21 cellular contexts compared by ENCODE assay signal in genomic region chr12:43763769-43764168, GRCh38. TPM values are rescaled to one million over a fixed set of nuclear protein-coding genes. Genes with fewer than 3 reads are reported as not detected.
DNase-seq lines count a peak whose midpoint lies in the region; ATAC-seq and TF ChIP-seq lines count a peak whose summit lies in the region.
"Had no signal": no experiment of that assay in that cellular context is flagged by ENCODE, and none has a peak within 500 bp of the region (broad histone marks: within the 10 kb centered on the region; RNA-seq: fewer than 3 reads in every experiment).

No MANE protein-coding gene starts in this region.

- H3K18ac ChIP-seq in mesendoderm (ENCODE audit: low read length) = no peak overlapping the region

- H3K56ac ChIP-seq in mesendoderm (ENCODE audit: low read length) = no peak overlapping the region

- H2BK5ac ChIP-seq in mesendoderm (ENCODE audit: low read length) = no peak overlapping the region

- peak overlapping the region; percentile 46 for H3K4me3 Mint-ChIP-seq in activated naive CD4-positive, alpha-beta T cell treated with anti-CD3 and anti-CD28 coated beads, Interleukin-2, amount 50 U/mL, for 24 hours
- H3K4me3 Mint-ChIP-seq in GM23338 (no peak overlapping the region), WTC11 (no peak overlapping the region), neural progenitor cell (no peak overlapping the region)
- H3K4me3 Mint-ChIP-seq: B cell had no signal

- no peak for ATAC-seq in activated naive CD4-positive, alpha-beta T cell treated with anti-CD3 and anti-CD28 coated beads, Interleukin-2, amount 50 U/mL, for 72 hours
- ATAC-seq in GM23338 (no peak), WTC11 (no peak)

- H3K27me3 ChIP-seq in GM23338 (ENCODE audit: insufficient read depth) = no peaks in the 10 kb centered on the region
- no peaks in the 10 kb centered on the region for H3K27me3 ChIP-seq in mesendoderm (ENCODE audit: insufficient read depth, low read length, poor library complexity)
- no peaks in the 10 kb centered on the region for H3K27me3 ChIP-seq in neural progenitor cell

- H3K79me1 ChIP-seq in mesendoderm (ENCODE audit: low read length) = peaks cover 2% of the 10 kb centered on the region

- H3K9me2 ChIP-seq in GM23338 (ENCODE audit: insufficient read depth) = no peaks in the 10 kb centered on the region

- H3K9ac ChIP-seq in mesendoderm (ENCODE audit: low read length) = no peak overlapping the region
- H3K9ac ChIP-seq in neural progenitor cell = no peak overlapping the region

- H3K36me3 ChIP-seq in GM23338 (ENCODE audit: insufficient read depth) (no peaks in the 10 kb centered on the region), mesendoderm (ENCODE audit: control insufficient read depth, insufficient read depth, low read length) (no peaks in the 10 kb centered on the region), neural progenitor cell (no peaks in the 10 kb centered on the region)
- H3K36me3 ChIP-seq: HAP-1 had no signal

- H2AFZ ChIP-seq in GM23338 (no peak overlapping the region), neural progenitor cell (replicated peaks) (no peak overlapping the region)

- DNase-seq in activated naive CD4-positive, alpha-beta T cell treated with anti-CD3 and anti-CD28 coated beads, Interleukin-2, amount 50 U/mL, for 72 hours (ENCODE audit: low spot score in 2 of 2) = no peak
- DNase-seq in GM23338 (ENCODE audit: low spot score) (no peak), WTC11 (ENCODE audit: low spot score) (no peak), mesendoderm (peak; percentile 22), NCI-H2171 treated with DMSO at 0.1 percent for 48 hours (lab: John Stamatoyannopoulos, UW) (no peak), DMS53 (lab: John Stamatoyannopoulos, UW) (no peak), neural progenitor cell (ENCODE audit: low spot score) (no peak)
- DNase-seq: Calu3, DND-41, NCI-H1048, NCI-H1417, NCI-H1694, NCI-H2029 treated with DMSO at 0.1 percent for 48 hours, NCI-H2227 treated with DMSO at 0.1 percent for 48 hours, NCI-H69, Right ventricle myocardium superior, RPMI8226 had no signal

- H4K20me1 ChIP-seq in GM23338 (replicated peaks; ENCODE audit: insufficient read depth) = no peaks in the 10 kb centered on the region
- H4K20me1 ChIP-seq in neural progenitor cell (ENCODE audit: low read depth) = no peaks in the 10 kb centered on the region

- H3K36me3 Mint-ChIP-seq in activated naive CD4-positive, alpha-beta T cell treated with anti-CD3 and anti-CD28 coated beads, Interleukin-2, amount 50 U/mL, for 24 hours = peaks cover 9% of the 10 kb centered on the region
- peaks cover 21 to 26% of the 10 kb centered on the region in 2 donors for H3K36me3 Mint-ChIP-seq in activated naive CD4-positive, alpha-beta T cell treated with anti-CD3 and anti-CD28 coated beads, Interleukin-2, amount 50 U/mL, for 72 hours
- H3K36me3 Mint-ChIP-seq in GM23338 (ENCODE audit: low read depth) (no peaks in the 10 kb centered on the region; the same call in 2 of the 3 replicates), WTC11 (no peaks in the 10 kb centered on the region), neural progenitor cell (no peaks in the 10 kb centered on the region)

- H3K79me2 ChIP-seq in GM23338 (replicated peaks; ENCODE audit: insufficient read depth) (peaks cover 8% of the 10 kb centered on the region; the same call in 1 of the 2 replicates), mesendoderm (ENCODE audit: control insufficient read depth, insufficient read depth, low read length) (no peaks in the 10 kb centered on the region), neural progenitor cell (ENCODE audit: low read depth) (no peaks in the 10 kb centered on the region)

- H4K5ac ChIP-seq in mesendoderm (ENCODE audit: low read length) = no peak overlapping the region

- no peaks in the 10 kb centered on the region for H3K27me3 Mint-ChIP-seq in activated naive CD4-positive, alpha-beta T cell treated with anti-CD3 and anti-CD28 coated beads, Interleukin-2, amount 50 U/mL, for 24 hours
- H3K27me3 Mint-ChIP-seq in GM23338 (ENCODE audit: insufficient read depth, low read depth, poor library complexity) (peaks cover 9% of the 10 kb centered on the region), WTC11 (ENCODE audit: low read depth) (no peaks in the 10 kb centered on the region), neural progenitor cell (ENCODE audit: insufficient read depth, low read depth) (peaks cover 2% of the 10 kb centered on the region)
- H3K27me3 Mint-ChIP-seq: B cell had no signal

- H3K9me3 Mint-ChIP-seq in activated naive CD4-positive, alpha-beta T cell treated with anti-CD3 and anti-CD28 coated beads, Interleukin-2, amount 50 U/mL, for 24 hours = no peaks in the 10 kb centered on the region
- H3K9me3 Mint-ChIP-seq in activated naive CD4-positive, alpha-beta T cell treated with anti-CD3 and anti-CD28 coated beads, Interleukin-2, amount 50 U/mL, for 72 hours = peaks cover 3 to 4% of the 10 kb centered on the region in 2 donors
- no peaks in the 10 kb centered on the region for H3K9me3 Mint-ChIP-seq in GM23338
- H3K9me3 Mint-ChIP-seq in WTC11 = no peaks in the 10 kb centered on the region
- no peaks in the 10 kb centered on the region for H3K9me3 Mint-ChIP-seq in neural progenitor cell

- POLR2A ChIA-PET in WTC11 (lab: Charles Lee) = no interaction called here

- H2BK15ac ChIP-seq in mesendoderm (replicated peaks; ENCODE audit: low read depth) = no peak overlapping the region

- H3K4me3 ChIP-seq in GM23338 (no peak overlapping the region), mesendoderm (ENCODE audit: low read length) (no peak overlapping the region), neural progenitor cell (no peak overlapping the region)
- H3K4me3 ChIP-seq: HAP-1 had no signal

- H3K4me1 Mint-ChIP-seq in activated naive CD4-positive, alpha-beta T cell treated with anti-CD3 and anti-CD28 coated beads, Interleukin-2, amount 50 U/mL, for 24 hours = peaks cover 43% of the 10 kb centered on the region
- H3K4me1 Mint-ChIP-seq in GM23338 = peaks cover 38% of the 10 kb centered on the region
- H3K4me1 Mint-ChIP-seq in WTC11 = peaks cover 45% of the 10 kb centered on the region
- H3K4me1 Mint-ChIP-seq in neural progenitor cell = no peaks in the 10 kb centered on the region

- H2AK5ac ChIP-seq in mesendoderm (ENCODE audit: low read length) = no peak overlapping the region

- H4K8ac ChIP-seq in mesendoderm (ENCODE audit: low read depth, low read length) = no peak overlapping the region

- H3K23ac ChIP-seq in mesendoderm (ENCODE audit: low read length) = no peak overlapping the region

- peak overlapping the region; percentile 87 for H3K27ac ChIP-seq in GM23338 (ENCODE audit: low read depth)
- H3K27ac ChIP-seq in mesendoderm (ENCODE audit: low read depth, low read length) = no peak overlapping the region
- H3K27ac ChIP-seq in neural progenitor cell = no peak overlapping the region
- H3K27ac ChIP-seq: C4-2B had no signal

- no peaks in the 10 kb centered on the region for H3K9me3 ChIP-seq in neural progenitor cell (ENCODE audit: low read depth)
- H3K9me3 ChIP-seq: HAP-1 had no signal

- CTCF ChIA-PET in WTC11 (lab: Charles Lee) = no interaction called here

- H3K27ac Mint-ChIP-seq in activated naive CD4-positive, alpha-beta T cell treated with anti-CD3 and anti-CD28 coated beads, Interleukin-2, amount 50 U/mL, for 24 hours = peak overlapping the region; percentile 78
- H3K27ac Mint-ChIP-seq in activated naive CD4-positive, alpha-beta T cell treated with anti-CD3 and anti-CD28 coated beads, Interleukin-2, amount 50 U/mL, for 72 hours = no peak overlapping the region
- H3K27ac Mint-ChIP-seq in GM23338 (peak overlapping the region; percentile 30; the same call in 1 of the 2 replicates), WTC11 (peak overlapping the region; percentile 78; the same call in 1 of the 2 replicates), neural progenitor cell (no peak overlapping the region)
- H3K27ac Mint-ChIP-seq: B cell had no signal

- no peak overlapping the region for H3K4ac ChIP-seq in mesendoderm (ENCODE audit: low read depth, low read length)

- no peak overlapping the region for H2BK120ac ChIP-seq in mesendoderm (ENCODE audit: low read depth, low read length)

- TF ChIP-seq CTCF in GM23338 (conservative IDR thresholded peaks at IDR 0.05; ENCODE audit: low read depth in 2 of 2) (no peak), WTC11 (IDR thresholded peaks at IDR 0.05) (no peak), neural progenitor cell (IDR thresholded peaks at IDR 0.05) (no peak)

- H3K4me1 ChIP-seq in GM23338 (ENCODE audit: insufficient read depth) = peaks cover 48% of the 10 kb centered on the region
- H3K4me1 ChIP-seq in mesendoderm (ENCODE audit: control insufficient read depth, low read depth, low read length) = no peaks in the 10 kb centered on the region
- H3K4me1 ChIP-seq in neural progenitor cell = peaks cover 18% of the 10 kb centered on the region

- H3K4me2 ChIP-seq in GM23338 (no peak overlapping the region), mesendoderm (ENCODE audit: low read length) (no peak overlapping the region), neural progenitor cell (no peak overlapping the region)

- no peaks in the 10 kb centered on the region for H3F3A ChIP-seq in GM23338 (replicated peaks; ENCODE audit: low read depth)
- H3F3A ChIP-seq in neural progenitor cell (ENCODE audit: low read depth) = peaks cover 13% of the 10 kb centered on the region

TF ChIP-seq in WTC11, 78 proteins besides CTCF, POLR2A, EP300 and RAD21 (continues in another document):
- no peak for TF ChIP-seq ZBTB21 (CRISPR knock-in tag; IDR thresholded peaks at IDR 0.05; ENCODE audit: borderline replicate concordance)

RNA-seq across cellular contexts. Expression of gene IRAK4, which starts 5.0 kb away (rescaled TPM):
- 10 to 100 TPM; 11.6 to 31.0 TPM for total RNA-seq in activated naive CD4-positive, alpha-beta T cell treated with anti-CD3 and anti-CD28 coated beads, Interleukin-2, amount 50 U/mL, for 72 hours
- total RNA-seq in GM23338 (2014; rRNA removed; shearing (Covaris generic)) = 7.0 and 12.9 TPM in 2 replicates
- polyA plus RNA-seq in GM23338 (2016; fragmentation: Nextera tagmentation; extraction: Ambion mirVana) = 3.2 and 3.9 TPM in 2 replicates
- 5.7 to 6.5 TPM (median 6.1 TPM) in 3 replicates for total RNA-seq in WTC11 (2021)
- polyA plus RNA-seq in mesendoderm (2013, experiment 1 of 2) = 1.8 TPM
- 1.6 TPM for polyA plus RNA-seq in mesendoderm (2013, experiment 2 of 2)
- total RNA-seq in neural progenitor cell (ENCODE audit: low replicate concordance) = 9.9 and 23.6 TPM in 2 replicates

RNA-seq across cellular contexts. Expression of gene PUS7L, which starts 5.2 kb away (rescaled TPM):
- total RNA-seq in activated naive CD4-positive, alpha-beta T cell treated with anti-CD3 and anti-CD28 coated beads, Interleukin-2, amount 50 U/mL, for 72 hours = 10 to 100 TPM; 12.6 to 22.5 TPM
- total RNA-seq in GM23338 (2014; rRNA removed; shearing (Covaris generic)) = 27.4 and 36.0 TPM in 2 replicates
- 49.9 and 66.1 TPM in 2 replicates for polyA plus RNA-seq in GM23338 (2016; fragmentation: Nextera tagmentation; extraction: Ambion mirVana)
- total RNA-seq in WTC11 (2021) (16.0 to 20.7 TPM (median 16.4 TPM) in 3 replicates), neural progenitor cell (ENCODE audit: low replicate concordance) (23.4 and 42.6 TPM in 2 replicates)
- polyA plus RNA-seq in mesendoderm (2013, experiment 1 of 2) = 17.1 TPM
- polyA plus RNA-seq in mesendoderm (2013, experiment 2 of 2) = 16.3 TPM

RNA-seq across cellular contexts. Expression of gene TWF1, which starts 42.3 kb away (rescaled TPM):
- total RNA-seq in activated naive CD4-positive, alpha-beta T cell treated with anti-CD3 and anti-CD28 coated beads, Interleukin-2, amount 50 U/mL, for 72 hours = 10 to 100 TPM; 17.2 to 28.2 TPM
- 40.4 and 52.1 TPM in 2 replicates for total RNA-seq in GM23338 (2014; rRNA removed; shearing (Covaris generic))
- polyA plus RNA-seq in GM23338 (2016; fragmentation: Nextera tagmentation; extraction: Ambion mirVana) = 29.8 and 31.3 TPM in 2 replicates
- total RNA-seq in WTC11 (2021) (28.4 to 33.1 TPM (median 29.0 TPM) in 3 replicates), neural progenitor cell (ENCODE audit: low replicate concordance) (44.6 and 69.2 TPM in 2 replicates)
- polyA plus RNA-seq in mesendoderm (2013, experiment 1 of 2) = 25.0 TPM
- 25.1 TPM for polyA plus RNA-seq in mesendoderm (2013, experiment 2 of 2)

Comparison
In these comparisons a context has a peak if more than half of its experiments do, and no peak if none do; other contexts are left out.
1. H3K27ac Mint-ChIP-seq: peak in activated naive CD4-positive, alpha-beta T cell treated with anti-CD3 and anti-CD28 coated beads, Interleukin-2, amount 50 U/mL, for 24 hours (single experiment), GM23338 (single experiment) and WTC11 (single experiment); none in activated naive CD4-positive, alpha-beta T cell treated with anti-CD3 and anti-CD28 coated beads, Interleukin-2, amount 50 U/mL, for 72 hours (0 of 2) and neural progenitor cell (single experiment).